10 cellular contexts compared by ENCODE assay signal in the genomic region with DNA sequence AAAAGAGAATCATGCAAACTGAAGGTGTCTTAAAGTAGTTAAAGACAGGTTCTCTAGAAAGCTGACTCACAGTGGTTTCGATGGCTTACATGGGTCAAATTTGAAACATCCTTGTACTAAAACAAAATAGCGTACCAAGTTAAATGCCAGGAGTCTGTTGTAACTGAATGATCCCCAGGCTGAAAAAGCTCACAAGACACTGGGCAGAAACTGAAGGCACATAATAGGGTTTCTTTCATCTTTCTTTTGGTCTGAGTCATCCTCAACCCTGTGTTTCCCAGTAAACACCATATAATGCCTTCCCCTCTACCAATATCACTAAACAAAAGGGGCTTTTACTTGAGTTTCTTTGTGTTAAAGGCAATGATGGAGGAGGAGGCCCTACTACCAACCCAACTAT. TPM values are rescaled to one million over a fixed set of nuclear protein-coding genes. Genes with fewer than 3 reads are reported as not detected.
DNase-seq lines count a peak whose midpoint lies in the region; ATAC-seq and TF ChIP-seq lines count a peak whose summit lies in the region.
"Had no signal": no experiment of that assay in that cellular context is flagged by ENCODE, and none has a peak within 500 bp of the region (broad histone marks: within the 10 kb centered on the region; RNA-seq: fewer than 3 reads in every experiment).

No MANE protein-coding gene starts in this region.

- H3K27ac ChIP-seq in PC-3 (ENCODE audit: low read length), result no peak overlapping the region
- H3K27ac ChIP-seq: RWPE1 had no signal

- peaks cover 3% of the 10 kb centered on the region for H3K36me3 ChIP-seq in PC-3 (ENCODE audit: low read depth, low read length)

- no peaks in the 10 kb centered on the region for H3K27me3 ChIP-seq in PC-3 (ENCODE audit: low read length)

- no peaks in the 10 kb centered on the region for H3K79me2 ChIP-seq in PC-3 (ENCODE audit: low read length)

- no peaks in the 10 kb centered on the region for H4K20me1 ChIP-seq in PC-3 (ENCODE audit: low read length)

- POLR2A ChIA-PET in PC-3 (lab: Charles Lee; ENCODE audit: unreplicated experiment), result interaction anchor here (0.8 kb wide), 1 partner anchor 26 kb away, joined by 10 read pairs; no protein-coding TSS in a partner anchor

- no TSS peak for BruUV-seq in PC-3 (replicated peaks; lab: Mats Ljungman, UMichigan)

- peaks cover 8% of the 10 kb centered on the region for H3K4me1 ChIP-seq in PC-3 (ENCODE audit: insufficient read depth, low read length)

- H3K4me3 ChIP-seq in PC-3 (ENCODE audit: low read length), result no peak overlapping the region

- intact Hi-C loops in PC-3 (cut with micrococcal nuclease), result no loop called here

- DNase-seq in PC-3 (no peak), hepatic stellate cell (ENCODE audit: low spot score) (peak; percentile 38), hippocampal formation (lab: John Stamatoyannopoulos, UW) (no peak), NCI-H1092 treated with DMSO at 0.1 percent for 48 hours (lab: John Stamatoyannopoulos, UW) (no peak)
- no peak for DNase-seq in activated effector memory CD4-positive, alpha-beta T cell treated with anti-CD3 and anti-CD28 coated beads, Interleukin-2, amount 50 U/mL, for 16 hours
- DNase-seq: DMS79 had no signal

- no peaks in the 10 kb centered on the region for H3K9me2 ChIP-seq in PC-3 (replicated peaks; ENCODE audit: low read length)

- H2AFZ ChIP-seq in PC-3 (ENCODE audit: low read length), result no peak overlapping the region

- ATAC-seq in GM18505 (IDR thresholded peaks at IDR 0.05; ENCODE audit: unreplicated experiment), result peak; percentile 76
- ATAC-seq in GM21717 (IDR thresholded peaks at IDR 0.05; ENCODE audit: unreplicated experiment), result peak; percentile 84
- peak; percentile 48 for ATAC-seq in PC-3
- ATAC-seq in GM21367 (IDR thresholded peaks at IDR 0.05; ENCODE audit: unreplicated experiment), result no peak

- H3K9me3 ChIP-seq in PC-3 (ENCODE audit: low read length), result no peaks in the 10 kb centered on the region

- no peak for TF ChIP-seq POLR2A in GM18505 (IDR thresholded peaks at IDR 0.05; ENCODE audit: borderline replicate concordance, extremely low read depth, insufficient read depth, insufficient read length)

- CTCF ChIA-PET in PC-3 (lab: Charles Lee), result interaction anchor here (0.5 kb wide), 1 partner anchor 16 kb away, joined by 3 read pairs; no protein-coding TSS in a partner anchor

- no peak for TF ChIP-seq CTCF in PC-3 (conservative IDR thresholded peaks at IDR 0.05; ENCODE audit: low read depth, low read length)

- H3K4me2 ChIP-seq in PC-3 (ENCODE audit: low read length), result no peak overlapping the region

- no peak overlapping the region for H3K9ac ChIP-seq in PC-3 (ENCODE audit: low read length)

- no peaks in the 10 kb centered on the region for H3F3A ChIP-seq in PC-3 (ENCODE audit: low read length, unreplicated experiment)

RNA-seq across cellular contexts. Expression of gene ZFYVE1, which starts 12.8 kb away (rescaled TPM):
- 10.5 and 13.0 TPM in 2 replicates for total RNA-seq in PC-3 (2014; rRNA removed)

RNA-seq across cellular contexts. Expression of gene RBM25, which starts 44.2 kb away (rescaled TPM):
- total RNA-seq in PC-3 (2014; rRNA removed), result 53.2 and 64.7 TPM in 2 replicates
